In the genomic region with DNA sequence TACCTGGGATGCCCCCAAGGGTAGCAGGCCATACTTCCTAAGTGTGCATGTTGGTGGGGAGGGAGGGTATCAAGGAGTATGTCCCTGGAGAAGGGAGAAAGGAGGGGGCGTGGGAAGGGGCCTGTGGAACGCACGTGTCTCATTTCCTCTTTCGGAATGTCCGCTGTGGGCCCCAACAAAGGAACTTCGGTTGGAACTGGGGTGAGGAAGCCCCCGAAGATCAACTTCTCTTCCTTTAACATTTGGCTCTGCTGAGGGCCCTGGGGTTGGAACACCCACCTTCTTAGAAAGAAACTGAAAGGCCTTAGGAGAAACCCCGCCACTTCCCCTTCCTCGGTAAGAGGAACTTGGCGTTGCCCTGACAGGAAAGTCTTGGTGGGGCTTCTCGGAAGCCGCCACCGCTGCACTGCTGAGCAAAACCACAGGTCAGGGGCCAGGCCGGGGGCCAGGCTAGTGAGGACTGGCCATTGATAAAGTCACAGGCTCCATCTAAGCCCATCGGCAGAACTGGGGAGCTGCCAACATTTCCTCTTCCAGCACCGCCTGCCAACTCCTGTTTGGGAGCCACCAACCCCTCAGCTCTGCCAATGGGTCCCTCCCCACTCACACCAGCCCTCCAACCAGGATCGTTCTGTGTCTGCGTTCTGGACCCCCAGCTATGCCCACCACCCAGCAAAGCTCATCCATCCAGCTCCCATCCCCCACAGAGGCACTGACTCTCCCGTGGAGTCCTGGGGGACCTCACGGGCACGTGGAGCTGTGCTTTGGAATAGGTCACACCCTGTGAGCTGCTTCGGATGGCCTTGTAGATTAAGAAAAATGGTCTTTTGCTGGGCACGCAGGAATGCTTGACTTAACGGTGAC, we compare ENCODE assay signal across 10 cellular contexts. TPM values are rescaled to one million over a fixed set of nuclear protein-coding genes. Genes with fewer than 3 reads are reported as not detected.
DNase-seq lines count a peak whose midpoint lies in the region; ATAC-seq and TF ChIP-seq lines count a peak whose summit lies in the region.
"Had no signal": no experiment of that assay in that cellular context is flagged by ENCODE, and none has a peak within 500 bp of the region (broad histone marks: within the 10 kb centered on the region; RNA-seq: fewer than 3 reads in every experiment).

No MANE protein-coding gene starts in this region.

- peak overlapping the region; percentile 79 for H3K27ac ChIP-seq in effector memory CD4-positive, alpha-beta T cell (ENCODE audit: insufficient read depth, low read length, poor library complexity, severe bottlenecking)
- H3K27ac ChIP-seq in sigmoid colon: peak overlapping the region in 2 of 4 donors; percentile 20 to 51
- peak overlapping the region in 1 of 2 donors; percentile 73 for H3K27ac ChIP-seq in coronary artery
- H3K27ac ChIP-seq: SK-N-MC had no signal

- H3K27me3 ChIP-seq in effector memory CD4-positive, alpha-beta T cell (replicated peaks; ENCODE audit: control insufficient read depth, insufficient read depth, low read length, poor library complexity, severe bottlenecking): no peaks in the 10 kb centered on the region
- H3K27me3 ChIP-seq in sigmoid colon: no peaks in the 10 kb centered on the region

- WGBS in sigmoid colon, 2 donors: 52 to 72% methylated on average over 24 of the region's 24 CpGs

- H3K4me1 ChIP-seq in effector memory CD4-positive, alpha-beta T cell (ENCODE audit: control insufficient read depth, insufficient read depth, low read length, poor library complexity, severe bottlenecking): peaks cover 60% of the 10 kb centered on the region
- peaks cover 0 to 23% (median 9%) of the 10 kb centered on the region in 4 donors for H3K4me1 ChIP-seq in sigmoid colon

- ATAC-seq in HG02981 (IDR thresholded peaks at IDR 0.05; ENCODE audit: unreplicated experiment) (peak; percentile 36), HG02840 (IDR thresholded peaks at IDR 0.05; ENCODE audit: low FRiP score, unreplicated experiment) (no peak)

- no peak for TF ChIP-seq CTCF in sigmoid colon (IDR thresholded peaks at IDR 0.05)
- TF ChIP-seq CTCF in coronary artery (IDR thresholded peaks at IDR 0.05): no peak

- DNase-seq in Ammon's horn (ENCODE audit: low spot score) (peak; percentile 65), sigmoid colon (peak; percentile 78), coronary artery (ENCODE audit: low spot score) (no peak), ecto neural progenitor cell (ENCODE audit: low spot score) (no peak)
- DNase-seq in activated CD4-positive, CD25-positive, alpha-beta regulatory T cell (lab: John Stamatoyannopoulos, UW): peak; percentile 15 to 65 (median 47)
- DNase-seq in effector memory CD4-positive, alpha-beta T cell: peak; percentile 15 to 28 (median 24)

- no peaks in the 10 kb centered on the region for H3K36me3 ChIP-seq in effector memory CD4-positive, alpha-beta T cell (ENCODE audit: control insufficient read depth, insufficient read depth, low read length)
- H3K36me3 ChIP-seq in sigmoid colon: no peaks in the 10 kb centered on the region

- peak in 1 of 4 donors; percentile 34 for TF ChIP-seq EP300 in sigmoid colon (IDR thresholded peaks at IDR 0.05)

- no peaks in the 10 kb centered on the region for H3K9me3 ChIP-seq in effector memory CD4-positive, alpha-beta T cell (ENCODE audit: control insufficient read depth, low read length)
- H3K9me3 ChIP-seq in sigmoid colon: no peaks in the 10 kb centered on the region

- intact Hi-C loops in sigmoid colon (cut with DNase I): loop anchor here (2.0 kb wide), 1 partner anchor 163 kb away; no protein-coding TSS in a partner anchor

- no peak for TF ChIP-seq POLR2A in sigmoid colon (IDR thresholded peaks at IDR 0.05)

- peak overlapping the region; percentile 35 for H3K4me3 ChIP-seq in effector memory CD4-positive, alpha-beta T cell (ENCODE audit: insufficient read depth, low read depth, low read length, poor library complexity, severe bottlenecking)
- H3K4me3 ChIP-seq in sigmoid colon: no peak overlapping the region
- H3K4me3 ChIP-seq in coronary artery: no peak overlapping the region
- H3K4me3 ChIP-seq: SK-N-MC had no signal

RNA-seq across cellular contexts. Expression of gene FGD2, which starts 44.8 kb away (rescaled TPM):
- total RNA-seq in sigmoid colon: 10 to 100 TPM; 17.1 to 39.3 (median 21.9) TPM
- 10 to 100 TPM in 1 of 3 donors, 1 to 10 TPM in 2; 3.7 to 40.8 (median 9.0) TPM for polyA plus RNA-seq in sigmoid colon
- total RNA-seq: lung microvascular endothelial cell had no signal

Comparison
In these comparisons a context has a peak if more than half of its experiments do, and no peak if none do; other contexts are left out.
1. DNase-seq: peak in Ammon's horn (single experiment), activated CD4-positive, CD25-positive, alpha-beta regulatory T cell (4 of 4), effector memory CD4-positive, alpha-beta T cell (3 of 3) and sigmoid colon (single experiment); none in coronary artery (single experiment) and ecto neural progenitor cell (single experiment).